19 cellular contexts compared by ENCODE assay signal in the genomic region with DNA sequence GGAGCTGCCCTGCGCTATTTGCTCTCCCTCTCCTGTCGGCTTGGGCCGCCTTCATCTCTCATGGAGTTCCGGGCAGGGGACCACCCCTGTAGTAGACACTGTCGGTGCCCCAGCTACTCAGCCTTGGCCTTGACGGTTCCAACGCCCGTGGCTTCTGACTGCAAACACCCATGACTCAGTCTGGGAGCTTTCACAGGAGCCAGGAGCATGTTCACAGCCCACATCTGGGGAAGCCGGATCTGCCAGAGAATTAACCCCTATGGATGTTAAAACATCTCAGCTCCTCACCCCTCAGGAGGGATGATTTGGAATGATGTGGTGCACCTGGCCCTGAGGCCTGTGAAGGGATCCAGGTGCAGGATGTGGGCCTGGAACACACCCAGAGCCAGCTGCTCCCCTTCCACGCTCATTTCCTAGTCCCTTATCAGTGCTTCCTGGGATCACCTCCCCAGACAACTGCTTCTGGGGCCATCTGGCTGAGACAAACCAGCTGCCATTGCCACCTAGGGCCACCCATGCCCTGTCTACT.
A peak's percentile ranks its signal among the peaks of the same experiment; 100 is the strongest.
DNase-seq lines count a peak whose midpoint lies in the region; ATAC-seq, FAIRE-seq and TF ChIP-seq lines count a peak whose summit lies in the region.
"Had no signal": no experiment of that assay in that cellular context is flagged by ENCODE, and none has a peak within 500 bp of the region (broad histone marks: within the 10 kb centered on the region; RNA-seq: fewer than 3 reads in every experiment).

No MANE protein-coding gene starts in this region.

- H3K27me3 ChIP-seq in right atrium auricular region (no peaks in the 10 kb centered on the region), NT2/D1 (ENCODE audit: insufficient read depth, insufficient read length) (peaks cover 16% of the 10 kb centered on the region), small intestine (ENCODE audit: control insufficient read depth in 2 of 2, insufficient read depth in 2 of 2, low read length in 2 of 2) (peaks cover 0 to 2% of the 10 kb centered on the region in 2 donors), breast epithelium (peaks cover 0 to 38% of the 10 kb centered on the region in 2 donors)

- H3K9me3 ChIP-seq in right atrium auricular region (no peaks in the 10 kb centered on the region), NT2/D1 (ENCODE audit: insufficient read depth, low read length) (no peaks in the 10 kb centered on the region), small intestine (ENCODE audit: control insufficient read depth, low read depth) (no peaks in the 10 kb centered on the region), breast epithelium (no peaks in the 10 kb centered on the region)

- H3K27ac ChIP-seq in right atrium auricular region (no peak overlapping the region), small intestine (ENCODE audit: low read depth in 1 of 2, low read length in 1 of 2) (no peak overlapping the region), breast epithelium (no peak overlapping the region)

- 55 to 69% (median 60%) methylated on average over 10 of the region's 10 CpGs for WGBS in small intestine, 3 donors

- TF ChIP-seq POLR2A in breast epithelium (IDR thresholded peaks at IDR 0.05), result no peak

- ATAC-seq in Right ventricle myocardium inferior (peak; percentile 33), Right ventricle myocardium superior (ENCODE audit: poor library complexity) (peak; percentile 29)
- ATAC-seq: activated CD4-positive, alpha-beta T cell treated with anti-CD3 and anti-CD28 coated beads for 36 hours had no signal

- TF ChIP-seq CTCF in right atrium auricular region (IDR thresholded peaks at IDR 0.05) (no peak), breast epithelium (IDR thresholded peaks at IDR 0.05) (no peak)

- DNase-seq in Right ventricle myocardium inferior (ENCODE audit: missing footprints) (no peak), right atrium auricular region (ENCODE audit: low spot score) (no peak), NT2/D1 (ENCODE audit: low read depth, low spot score) (no peak), Right ventricle myocardium superior (no peak), small intestine (peak; percentile 17), COR-L47 (lab: John Stamatoyannopoulos, UW) (no peak), T-helper 9 cell (no peak), breast epithelium (ENCODE audit: low spot score in 2 of 2) (no peak)
- DNase-seq: activated CD4-positive, alpha-beta T cell treated with anti-CD3 and anti-CD28 coated beads for 36 hours; activated naive CD8-positive, alpha-beta T cell treated with anti-CD3 and anti-CD28 coated beads for 36 hours; foreskin melanocyte; Kasumi-1; kidney glomerular epithelial cell; midbrain; NCI-H1105 treated with DMSO at 0.1 percent for 48 hours; NCI-H2227 treated with DMSO at 0.1 percent for 48 hours; substantia nigra had no signal

- H3K36me3 ChIP-seq in right atrium auricular region (no peaks in the 10 kb centered on the region), NT2/D1 (ENCODE audit: insufficient read depth, insufficient read length, low read length) (no peaks in the 10 kb centered on the region), small intestine (ENCODE audit: control insufficient read depth in 2 of 2, insufficient read depth in 2 of 2, low read length in 2 of 2) (no peaks in the 10 kb centered on the region), breast epithelium (no peaks in the 10 kb centered on the region)

- no peak overlapping the region for H3K4me3 ChIP-seq in right atrium auricular region
- no peak overlapping the region for H3K4me3 ChIP-seq in NT2/D1 (ENCODE audit: insufficient read length, low read depth)
- no peak overlapping the region for H3K4me3 ChIP-seq in small intestine (ENCODE audit: low read depth in 1 of 2, low read length in 2 of 2)
- H3K4me3 ChIP-seq in breast epithelium, result no peak overlapping the region

- H3K4me1 ChIP-seq in right atrium auricular region (peaks cover 0 to 4% of the 10 kb centered on the region in 2 donors), NT2/D1 (ENCODE audit: insufficient read depth, insufficient read length) (peaks cover 19% of the 10 kb centered on the region), small intestine (ENCODE audit: control insufficient read depth in 2 of 2, insufficient read depth in 1 of 2, low read depth in 1 of 2, low read length in 1 of 2) (no peaks in the 10 kb centered on the region), breast epithelium (no peaks in the 10 kb centered on the region)

- no peak for FAIRE-seq in small intestine (lab: Jason Lieb, UNC)
- FAIRE-seq: endothelial cell of umbilical vein, GM18507 had no signal

- H3K9ac ChIP-seq in NT2/D1 (ENCODE audit: insufficient read length, low read depth), result peak overlapping the region; percentile 0

- intact Hi-C loops in Right ventricle myocardium inferior (cut with DNase I) (no loop called here), Right ventricle myocardium superior (cut with DNase I) (no loop called here), breast epithelium (cut with DNase I; ENCODE audit: low total_unique reads) (no loop called here)
